ENCODE assay signal across 1 cellular context in genomic region chr17:75896360-75897075, GRCh38.
TF ChIP-seq lines count a peak whose summit lies in the region.

A gene with protein sequence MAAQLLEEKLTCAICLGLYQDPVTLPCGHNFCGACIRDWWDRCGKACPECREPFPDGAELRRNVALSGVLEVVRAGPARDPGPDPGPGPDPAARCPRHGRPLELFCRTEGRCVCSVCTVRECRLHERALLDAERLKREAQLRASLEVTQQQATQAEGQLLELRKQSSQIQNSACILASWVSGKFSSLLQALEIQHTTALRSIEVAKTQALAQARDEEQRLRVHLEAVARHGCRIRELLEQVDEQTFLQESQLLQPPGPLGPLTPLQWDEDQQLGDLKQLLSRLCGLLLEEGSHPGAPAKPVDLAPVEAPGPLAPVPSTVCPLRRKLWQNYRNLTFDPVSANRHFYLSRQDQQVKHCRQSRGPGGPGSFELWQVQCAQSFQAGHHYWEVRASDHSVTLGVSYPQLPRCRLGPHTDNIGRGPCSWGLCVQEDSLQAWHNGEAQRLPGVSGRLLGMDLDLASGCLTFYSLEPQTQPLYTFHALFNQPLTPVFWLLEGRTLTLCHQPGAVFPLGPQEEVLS (minus strand): TSS chr17:75896951. CDS start chr17:75896937, 14 bp downstream.

TF ChIP-seq in HepG2, 621 proteins besides CTCF, POLR2A, EP300 and RAD21 (continued from another document):
- TF ChIP-seq, protein P1, sequence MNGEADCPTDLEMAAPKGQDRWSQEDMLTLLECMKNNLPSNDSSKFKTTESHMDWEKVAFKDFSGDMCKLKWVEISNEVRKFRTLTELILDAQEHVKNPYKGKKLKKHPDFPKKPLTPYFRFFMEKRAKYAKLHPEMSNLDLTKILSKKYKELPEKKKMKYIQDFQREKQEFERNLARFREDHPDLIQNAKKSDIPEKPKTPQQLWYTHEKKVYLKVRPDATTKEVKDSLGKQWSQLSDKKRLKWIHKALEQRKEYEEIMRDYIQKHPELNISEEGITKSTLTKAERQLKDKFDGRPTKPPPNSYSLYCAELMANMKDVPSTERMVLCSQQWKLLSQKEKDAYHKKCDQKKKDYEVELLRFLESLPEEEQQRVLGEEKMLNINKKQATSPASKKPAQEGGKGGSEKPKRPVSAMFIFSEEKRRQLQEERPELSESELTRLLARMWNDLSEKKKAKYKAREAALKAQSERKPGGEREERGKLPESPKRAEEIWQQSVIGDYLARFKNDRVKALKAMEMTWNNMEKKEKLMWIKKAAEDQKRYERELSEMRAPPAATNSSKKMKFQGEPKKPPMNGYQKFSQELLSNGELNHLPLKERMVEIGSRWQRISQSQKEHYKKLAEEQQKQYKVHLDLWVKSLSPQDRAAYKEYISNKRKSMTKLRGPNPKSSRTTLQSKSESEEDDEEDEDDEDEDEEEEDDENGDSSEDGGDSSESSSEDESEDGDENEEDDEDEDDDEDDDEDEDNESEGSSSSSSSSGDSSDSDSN (CRISPR knock-in tag; IDR thresholded peaks at IDR 0.05): peak; percentile 89
- no peak for TF ChIP-seq NONO (IDR thresholded peaks at IDR 0.05)
- peak; percentile 63 for TF ChIP-seq NONO (CRISPR knock-in tag; conservative IDR thresholded peaks at IDR 0.05)
- TF ChIP-seq, protein P2, sequence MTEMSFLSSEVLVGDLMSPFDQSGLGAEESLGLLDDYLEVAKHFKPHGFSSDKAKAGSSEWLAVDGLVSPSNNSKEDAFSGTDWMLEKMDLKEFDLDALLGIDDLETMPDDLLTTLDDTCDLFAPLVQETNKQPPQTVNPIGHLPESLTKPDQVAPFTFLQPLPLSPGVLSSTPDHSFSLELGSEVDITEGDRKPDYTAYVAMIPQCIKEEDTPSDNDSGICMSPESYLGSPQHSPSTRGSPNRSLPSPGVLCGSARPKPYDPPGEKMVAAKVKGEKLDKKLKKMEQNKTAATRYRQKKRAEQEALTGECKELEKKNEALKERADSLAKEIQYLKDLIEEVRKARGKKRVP (CRISPR knock-in tag; IDR thresholded peaks at IDR 0.05): peak in 1 of 2 experiments; percentile 54; a peak in 1 of 4 replicates
- no peak for TF ChIP-seq NCOA5 (CRISPR knock-in tag; IDR thresholded peaks at IDR 0.05)
- 0 out of 2 replicates have a peak, but pooled peaks have one; percentile 51 for TF ChIP-seq NR2C2 (CRISPR knock-in tag; IDR thresholded peaks at IDR 0.05; ENCODE audit: borderline replicate concordance)
- TF ChIP-seq ATF7-NPFF (CRISPR knock-in tag; IDR thresholded peaks at IDR 0.05; ENCODE audit: low read depth): peak; percentile 63; the same call in 1 of the 2 replicates
- TF ChIP-seq RXRA (CRISPR knock-in tag; IDR thresholded peaks at IDR 0.05): no peak; the same call in 1 of the 2 replicates
- no peak for TF ChIP-seq JARID2 (CRISPR knock-in tag; IDR thresholded peaks at IDR 0.05; ENCODE audit: insufficient replicate concordance)
- no peak for TF ChIP-seq ZNF615 (CRISPR knock-in tag; IDR thresholded peaks at IDR 0.05; ENCODE audit: borderline replicate concordance)
- TF ChIP-seq ZNF775 (CRISPR knock-in tag; IDR thresholded peaks at IDR 0.05; ENCODE audit: borderline replicate concordance): 0 out of 2 replicates have a peak, but pooled peaks have one; percentile 45
- TF ChIP-seq, protein P3, sequence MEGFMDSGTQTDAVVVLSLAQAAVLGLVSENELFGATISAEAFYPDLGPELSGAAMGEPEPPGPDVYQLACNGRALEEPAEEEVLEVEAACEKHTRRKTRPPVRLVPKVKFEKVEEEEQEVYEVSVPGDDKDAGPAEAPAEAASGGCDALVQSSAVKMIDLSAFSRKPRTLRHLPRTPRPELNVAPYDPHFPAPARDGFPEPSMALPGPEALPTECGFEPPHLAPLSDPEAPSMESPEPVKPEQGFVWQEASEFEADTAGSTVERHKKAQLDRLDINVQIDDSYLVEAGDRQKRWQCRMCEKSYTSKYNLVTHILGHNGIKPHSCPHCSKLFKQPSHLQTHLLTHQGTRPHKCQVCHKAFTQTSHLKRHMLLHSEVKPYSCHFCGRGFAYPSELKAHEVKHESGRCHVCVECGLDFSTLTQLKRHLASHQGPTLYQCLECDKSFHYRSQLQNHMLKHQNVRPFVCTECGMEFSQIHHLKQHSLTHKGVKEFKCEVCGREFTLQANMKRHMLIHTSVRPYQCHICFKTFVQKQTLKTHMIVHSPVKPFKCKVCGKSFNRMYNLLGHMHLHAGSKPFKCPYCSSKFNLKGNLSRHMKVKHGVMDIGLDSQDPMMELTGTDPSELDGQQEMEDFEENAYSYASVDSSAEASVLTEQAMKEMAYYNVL (CRISPR knock-in tag; IDR thresholded peaks at IDR 0.05; ENCODE audit: borderline replicate concordance): no peak; the same call in 1 of the 2 replicates
- TF ChIP-seq ATAD3A (CRISPR knock-in tag; IDR thresholded peaks at IDR 0.05): no peak
- TF ChIP-seq ZBTB43 (CRISPR knock-in tag; conservative IDR thresholded peaks at IDR 0.05): 0 out of 2 replicates have a peak, but pooled peaks have one; percentile 16
- TF ChIP-seq DMAP1 (CRISPR knock-in tag; IDR thresholded peaks at IDR 0.05): peak; percentile 88
- TF ChIP-seq STAG1 (CRISPR knock-in tag; IDR thresholded peaks at IDR 0.05): peak; percentile 56
- no peak for TF ChIP-seq POGZ (CRISPR knock-in tag; IDR thresholded peaks at IDR 0.05)
- peak; percentile 32; the same call in 1 of the 2 replicates for TF ChIP-seq ZNF343 (CRISPR knock-in tag; IDR thresholded peaks at IDR 0.05)
- TF ChIP-seq, protein P4, sequence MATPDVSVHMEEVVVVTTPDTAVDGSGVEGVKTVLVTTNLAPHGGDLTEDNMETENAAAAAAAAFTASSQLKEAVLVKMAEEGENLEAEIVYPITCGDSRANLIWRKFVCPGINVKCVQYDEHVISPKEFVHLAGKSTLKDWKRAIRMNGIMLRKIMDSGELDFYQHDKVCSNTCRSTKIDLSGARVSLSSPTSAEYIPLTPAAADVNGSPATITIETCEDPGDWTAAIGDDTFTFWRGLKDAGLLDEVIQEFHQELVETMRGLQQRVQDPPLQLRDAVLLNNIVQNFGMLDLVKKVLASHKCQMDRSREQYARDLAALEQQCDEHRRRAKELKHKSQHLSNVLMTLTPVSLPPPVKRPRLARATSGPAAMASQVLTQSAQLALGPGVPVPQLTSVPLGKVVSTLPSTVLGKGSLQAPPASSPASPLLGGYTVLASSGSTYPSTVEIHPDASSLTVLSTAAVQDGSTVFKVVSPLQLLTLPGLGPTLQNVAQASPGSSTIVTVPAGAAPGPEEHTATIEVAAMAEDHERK (CRISPR knock-in tag; IDR thresholded peaks at IDR 0.05; ENCODE audit: low read depth): no peak
- TF ChIP-seq ZNF432 (CRISPR knock-in tag; IDR thresholded peaks at IDR 0.05; ENCODE audit: borderline replicate concordance): no peak
- no peak for TF ChIP-seq MBNL3 (CRISPR knock-in tag; conservative IDR thresholded peaks at IDR 0.05)
- TF ChIP-seq ZNF224 (CRISPR knock-in tag; IDR thresholded peaks at IDR 0.05): no peak
- peak; percentile 33; the same call in 1 of the 2 replicates for TF ChIP-seq ZBTB26 (CRISPR knock-in tag; IDR thresholded peaks at IDR 0.05; ENCODE audit: borderline replicate concordance)
- peak; percentile 17; the same call in 1 of the 2 replicates for TF ChIP-seq ZNF354B (CRISPR knock-in tag; IDR thresholded peaks at IDR 0.05)
- TF ChIP-seq SATB2 (CRISPR knock-in tag; IDR thresholded peaks at IDR 0.05): no peak; the same call in 1 of the 2 replicates
- peak; percentile 94 for TF ChIP-seq ZNF547 (CRISPR knock-in tag; IDR thresholded peaks at IDR 0.05)
- TF ChIP-seq, protein P5, sequence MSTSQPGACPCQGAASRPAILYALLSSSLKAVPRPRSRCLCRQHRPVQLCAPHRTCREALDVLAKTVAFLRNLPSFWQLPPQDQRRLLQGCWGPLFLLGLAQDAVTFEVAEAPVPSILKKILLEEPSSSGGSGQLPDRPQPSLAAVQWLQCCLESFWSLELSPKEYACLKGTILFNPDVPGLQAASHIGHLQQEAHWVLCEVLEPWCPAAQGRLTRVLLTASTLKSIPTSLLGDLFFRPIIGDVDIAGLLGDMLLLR (CRISPR knock-in tag; IDR thresholded peaks at IDR 0.05): peak; percentile 66; the same call in 1 of the 2 replicates
- TF ChIP-seq, protein P6, sequence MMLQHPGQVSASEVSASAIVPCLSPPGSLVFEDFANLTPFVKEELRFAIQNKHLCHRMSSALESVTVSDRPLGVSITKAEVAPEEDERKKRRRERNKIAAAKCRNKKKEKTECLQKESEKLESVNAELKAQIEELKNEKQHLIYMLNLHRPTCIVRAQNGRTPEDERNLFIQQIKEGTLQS (CRISPR knock-in tag; IDR thresholded peaks at IDR 0.05): peak; percentile 70
- TF ChIP-seq, protein P7, sequence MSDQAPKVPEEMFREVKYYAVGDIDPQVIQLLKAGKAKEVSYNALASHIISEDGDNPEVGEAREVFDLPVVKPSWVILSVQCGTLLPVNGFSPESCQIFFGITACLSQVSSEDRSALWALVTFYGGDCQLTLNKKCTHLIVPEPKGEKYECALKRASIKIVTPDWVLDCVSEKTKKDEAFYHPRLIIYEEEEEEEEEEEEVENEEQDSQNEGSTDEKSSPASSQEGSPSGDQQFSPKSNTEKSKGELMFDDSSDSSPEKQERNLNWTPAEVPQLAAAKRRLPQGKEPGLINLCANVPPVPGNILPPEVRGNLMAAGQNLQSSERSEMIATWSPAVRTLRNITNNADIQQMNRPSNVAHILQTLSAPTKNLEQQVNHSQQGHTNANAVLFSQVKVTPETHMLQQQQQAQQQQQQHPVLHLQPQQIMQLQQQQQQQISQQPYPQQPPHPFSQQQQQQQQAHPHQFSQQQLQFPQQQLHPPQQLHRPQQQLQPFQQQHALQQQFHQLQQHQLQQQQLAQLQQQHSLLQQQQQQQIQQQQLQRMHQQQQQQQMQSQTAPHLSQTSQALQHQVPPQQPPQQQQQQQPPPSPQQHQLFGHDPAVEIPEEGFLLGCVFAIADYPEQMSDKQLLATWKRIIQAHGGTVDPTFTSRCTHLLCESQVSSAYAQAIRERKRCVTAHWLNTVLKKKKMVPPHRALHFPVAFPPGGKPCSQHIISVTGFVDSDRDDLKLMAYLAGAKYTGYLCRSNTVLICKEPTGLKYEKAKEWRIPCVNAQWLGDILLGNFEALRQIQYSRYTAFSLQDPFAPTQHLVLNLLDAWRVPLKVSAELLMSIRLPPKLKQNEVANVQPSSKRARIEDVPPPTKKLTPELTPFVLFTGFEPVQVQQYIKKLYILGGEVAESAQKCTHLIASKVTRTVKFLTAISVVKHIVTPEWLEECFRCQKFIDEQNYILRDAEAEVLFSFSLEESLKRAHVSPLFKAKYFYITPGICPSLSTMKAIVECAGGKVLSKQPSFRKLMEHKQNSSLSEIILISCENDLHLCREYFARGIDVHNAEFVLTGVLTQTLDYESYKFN (CRISPR knock-in tag; conservative IDR thresholded peaks at IDR 0.05): no peak; the same call in 1 of the 2 replicates
- no peak for TF ChIP-seq GABPA (IDR thresholded peaks at IDR 0.05; ENCODE audit: low read depth, low read length)
- no peak for TF ChIP-seq GABPA (CRISPR knock-in tag; IDR thresholded peaks at IDR 0.05; ENCODE audit: low read depth)
- TF ChIP-seq ZNF672 (CRISPR knock-in tag; IDR thresholded peaks at IDR 0.05): peak; percentile 84; the same call in 1 of the 2 replicates
- 0 out of 2 replicates have a peak, but pooled peaks have one; percentile 30 for TF ChIP-seq ZNF543 (CRISPR knock-in tag; IDR thresholded peaks at IDR 0.05)
- TF ChIP-seq ARNT (IDR thresholded peaks at IDR 0.05): no peak
- TF ChIP-seq NRL (CRISPR knock-in tag; IDR thresholded peaks at IDR 0.05; ENCODE audit: borderline replicate concordance): 0 out of 2 replicates have a peak, but pooled peaks have one; percentile 57
